In the genomic region with DNA sequence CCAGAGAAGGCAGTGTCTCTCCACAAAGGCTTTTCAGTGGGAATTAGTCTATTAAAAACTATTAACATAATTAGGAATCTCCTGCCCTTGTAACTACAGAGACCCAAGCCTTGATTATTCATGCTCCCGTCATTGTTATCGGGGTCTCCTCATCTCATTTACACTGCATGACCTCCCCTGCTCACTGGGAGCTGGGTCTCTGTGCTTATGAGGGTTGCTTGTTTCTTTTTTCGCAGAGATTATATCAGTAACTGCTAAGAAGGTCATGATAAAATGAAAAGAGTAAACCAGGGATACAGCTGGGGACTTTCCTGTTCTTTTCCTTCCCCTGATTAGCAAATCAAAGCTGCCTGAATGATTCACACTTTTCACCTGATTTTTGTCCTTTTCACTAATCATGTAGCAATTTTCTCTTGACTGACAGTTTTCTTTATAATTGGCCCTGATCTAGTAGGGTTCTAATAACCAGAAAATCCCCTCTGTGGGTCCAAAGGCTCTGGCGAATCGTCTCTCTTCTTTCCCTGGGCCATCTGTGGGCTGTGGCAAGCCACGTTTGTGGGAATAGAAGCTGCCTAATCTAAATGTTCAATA, we compare ENCODE assay signal across 16 cellular contexts.
DNase-seq lines count a peak whose midpoint lies in the region; ATAC-seq, FAIRE-seq and TF ChIP-seq lines count a peak whose summit lies in the region.
"Had no signal": no experiment of that assay in that cellular context is flagged by ENCODE, and none has a peak within 500 bp of the region (broad histone marks: within the 10 kb centered on the region; RNA-seq: fewer than 3 reads in every experiment).

No MANE protein-coding gene starts in this region.

- no peak overlapping the region for H4K5ac ChIP-seq in mesendoderm (ENCODE audit: low read length)

- H2BK120ac ChIP-seq in mesendoderm (ENCODE audit: low read depth, low read length) = no peak overlapping the region

- H2AK5ac ChIP-seq in mesendoderm (ENCODE audit: low read length) = no peak overlapping the region

- no peaks in the 10 kb centered on the region for H4K20me1 ChIP-seq in K562 (replicated peaks; ENCODE audit: control insufficient read depth, insufficient read depth, low read length)

- H3K27me3 Mint-ChIP-seq in activated CD4-positive, alpha-beta T cell treated with anti-CD3 and anti-CD28 coated beads, Interleukin-2, amount 10 ng/mL, durations not matched to agents 24 days and 14 days = peaks cover 84% of the 10 kb centered on the region

- H3K4me3 ChIP-seq in K562 = no peak overlapping the region
- H3K4me3 ChIP-seq in mesendoderm (ENCODE audit: low read length) = no peak overlapping the region
- H3K4me3 ChIP-seq: GM23248 had no signal

- no peak overlapping the region for H3K23ac ChIP-seq in mesendoderm (ENCODE audit: low read length)

- no peak overlapping the region for H2BK15ac ChIP-seq in mesendoderm (replicated peaks; ENCODE audit: low read depth)

- BruUV-seq in K562 (replicated peaks; lab: Mats Ljungman, UMichigan) = no TSS peak

- H3K79me1 ChIP-seq in mesendoderm (ENCODE audit: low read length) = no peaks in the 10 kb centered on the region

- no peaks in the 10 kb centered on the region; the same call in 1 of the 2 replicates for H3K9me3 ChIP-seq in K562 (replicated peaks; ENCODE audit: control insufficient read depth, insufficient read depth, low read depth, low read length)

- no peak for TF ChIP-seq EP300 in K562 (IDR thresholded peaks at IDR 0.05; ENCODE audit: low read length)

- H3K36me3 ChIP-seq in K562 (ENCODE audit: control insufficient read depth, insufficient read depth, low read length) (peaks cover 23% of the 10 kb centered on the region), mesendoderm (ENCODE audit: control insufficient read depth, insufficient read depth, low read length) (no peaks in the 10 kb centered on the region)

- peaks cover 8% of the 10 kb centered on the region for H3K9me3 Mint-ChIP-seq in activated CD4-positive, alpha-beta T cell treated with anti-CD3 and anti-CD28 coated beads, Interleukin-2, amount 10 ng/mL, durations not matched to agents 24 days and 14 days
- H3K9me3 Mint-ChIP-seq: CD8-positive, alpha-beta T cell had no signal

- H4K8ac ChIP-seq in mesendoderm (ENCODE audit: low read depth, low read length) = no peak overlapping the region

- H3K56ac ChIP-seq in mesendoderm (ENCODE audit: low read length) = peak overlapping the region; percentile 3

- no peak overlapping the region for H3K9ac ChIP-seq in K562 (ENCODE audit: insufficient read depth in 1 of 2, low read depth in 2 of 2, low read length in 2 of 2)
- no peak overlapping the region for H3K9ac ChIP-seq in mesendoderm (ENCODE audit: low read length)
- H3K9ac ChIP-seq: GM23248 had no signal

- H3K4me1 Mint-ChIP-seq in activated CD4-positive, alpha-beta T cell treated with anti-CD3 and anti-CD28 coated beads, Interleukin-2, amount 10 ng/mL, durations not matched to agents 24 days and 14 days = peaks cover 9% of the 10 kb centered on the region

- ATAC-seq in K562 = no peak
- no peak for ATAC-seq in HG02642 (IDR thresholded peaks at IDR 0.05; ENCODE audit: poor library complexity, unreplicated experiment)
- no peak for ATAC-seq in HG02763 (IDR thresholded peaks at IDR 0.05; ENCODE audit: unreplicated experiment)
- ATAC-seq: CD8-positive, alpha-beta T cell had no signal

- H3K4ac ChIP-seq in mesendoderm (ENCODE audit: low read depth, low read length) = no peak overlapping the region

- CTCF ChIA-PET in K562 (lab: Yijun Ruan, JAX; ENCODE audit: low intra/inter-chr PET ratio) = no interaction called here

- H3K36me3 Mint-ChIP-seq in activated CD4-positive, alpha-beta T cell treated with anti-CD3 and anti-CD28 coated beads, Interleukin-2, amount 10 ng/mL, durations not matched to agents 24 days and 14 days (ENCODE audit: low read depth) = no peaks in the 10 kb centered on the region
- H3K36me3 Mint-ChIP-seq: CD8-positive, alpha-beta T cell had no signal

- intact Hi-C loops in activated CD4-positive, alpha-beta T cell treated with anti-CD3 and anti-CD28 coated beads, Interleukin-2, amount 10 ng/mL, durations not matched to agents 24 days and 14 days (cut with micrococcal nuclease) = loop anchor here (2.0 to 5.0 kb wide), 2 partner anchors 113 to 126 kb away; no protein-coding TSS in a partner anchor
- intact Hi-C loops in K562 (cut with micrococcal nuclease) = no loop called here

- no peaks in the 10 kb centered on the region for H3K27me3 ChIP-seq in K562 (ENCODE audit: control insufficient read depth in 2 of 2, insufficient read depth in 2 of 2, low read length in 2 of 2)
- peaks cover 38% of the 10 kb centered on the region for H3K27me3 ChIP-seq in mesendoderm (ENCODE audit: insufficient read depth, low read length, poor library complexity)

- TF ChIP-seq POLR2A in K562 (conservative IDR thresholded peaks at IDR 0.05) = no peak

- H3K9me1 ChIP-seq in K562 (ENCODE audit: control insufficient read depth, insufficient read depth, low read length) = no peaks in the 10 kb centered on the region

- H3K79me2 ChIP-seq in K562 (ENCODE audit: control insufficient read depth, insufficient read depth, low read length) (peaks cover 8% of the 10 kb centered on the region; the same call in 1 of the 3 replicates), mesendoderm (ENCODE audit: control insufficient read depth, insufficient read depth, low read length) (no peaks in the 10 kb centered on the region)

- in situ Hi-C loops in K562 (cut with MboI) = no loop called here

- H3K27ac ChIP-seq in K562 (ENCODE audit: extremely low read depth, low read depth, low read length) = no peak overlapping the region
- H3K27ac ChIP-seq in mesendoderm (ENCODE audit: low read depth, low read length) = peak overlapping the region; percentile 35
- H3K27ac ChIP-seq: 22Rv1, GM23248 had no signal

- peaks cover 8 to 9% of the 10 kb centered on the region in 2 experiments; a peak in 4 of 5 replicates for H3K4me1 ChIP-seq in K562 (replicated peaks in 1 of 2; ENCODE audit: control insufficient read depth in 2 of 2, insufficient read depth in 2 of 2, low read length in 2 of 2)
- H3K4me1 ChIP-seq in mesendoderm (ENCODE audit: control insufficient read depth, low read depth, low read length) = peaks cover 10% of the 10 kb centered on the region

- no peak for TF ChIP-seq RAD21 in K562 (CRISPR knock-in tag; conservative IDR thresholded peaks at IDR 0.05 in 1 of 2, IDR thresholded peaks at IDR 0.05 in 1 of 2)

- no peak overlapping the region for H3K4me2 ChIP-seq in K562 (ENCODE audit: insufficient read depth, low read length)
- H3K4me2 ChIP-seq in mesendoderm (ENCODE audit: low read length) = no peak overlapping the region

- H2AFZ ChIP-seq in K562 (ENCODE audit: low read depth, low read length) = no peak overlapping the region
- H2AFZ ChIP-seq: GM23248 had no signal

- peak overlapping the region; percentile 12 for H3K27ac Mint-ChIP-seq in activated CD4-positive, alpha-beta T cell treated with anti-CD3 and anti-CD28 coated beads, Interleukin-2, amount 10 ng/mL, durations not matched to agents 24 days and 14 days
- H3K27ac Mint-ChIP-seq: CD14-positive monocyte; CD8-positive, alpha-beta T cell had no signal

- DNase-seq in activated CD4-positive, alpha-beta T cell treated with anti-CD3 and anti-CD28 coated beads, Interleukin-2, amount 10 ng/mL, durations not matched to agents 24 days and 14 days = no peak
- DNase-seq in activated CD4-positive, alpha-beta T cell treated with anti-CD3 and anti-CD28 coated beads for 4 hours = no peak
- DNase-seq in K562 (ENCODE audit: extremely low read depth in 1 of 4, low spot score in 3 of 4) (no peak), mesendoderm (peak; percentile 67)
- DNase-seq in stimulated activated CD4-positive, alpha-beta T cell treated with anti-CD3 and anti-CD28 coated beads, Interleukin-1b, Interleukin-23, amount 100 ng/mL, for 48 hours = no peak
- DNase-seq: CD8-positive, alpha-beta T cell; COR-L47; GM23248; H7; IMR-90; KG1 had no signal

- H2BK5ac ChIP-seq in mesendoderm (ENCODE audit: low read length) = peak overlapping the region; percentile 8

- POLR2A ChIA-PET in K562 (lab: Yijun Ruan, JAX) = no interaction called here

- 41% methylated on average over 4 of the region's 6 CpGs for WGBS in K562 (ENCODE audit: insufficient coverage, low coverage, missing lambda C conversion rate)
- WGBS in mesendoderm (ENCODE audit: extremely low coverage, insufficient coverage, low lambda C conversion rate) = no CpG with 5 or more reads among the region's 6 CpGs

- H3K18ac ChIP-seq in mesendoderm (ENCODE audit: low read length) = peak overlapping the region; percentile 78

- H3K4me3 Mint-ChIP-seq in activated CD4-positive, alpha-beta T cell treated with anti-CD3 and anti-CD28 coated beads, Interleukin-2, amount 10 ng/mL, durations not matched to agents 24 days and 14 days = no peak overlapping the region

- FAIRE-seq in K562 (lab: Jason Lieb, UNC) = peak; percentile 19
- FAIRE-seq: GM12891 had no signal

- no peak for TF ChIP-seq CTCF in K562 (IDR thresholded peaks at IDR 0.05 in 2 of 3, conservative IDR thresholded peaks at IDR 0.05 in 1 of 3; ENCODE audit: insufficient read depth in 2 of 3, low read depth in 1 of 3, low read length in 3 of 3)

TF ChIP-seq in K562, 482 proteins besides CTCF, POLR2A, EP300 and RAD21:
- no peak for TF ChIP-seq SREBF1 (IDR thresholded peaks at IDR 0.05; ENCODE audit: borderline replicate concordance, low read depth, low read length)
- TF ChIP-seq SAP30 (IDR thresholded peaks at IDR 0.05; ENCODE audit: borderline replicate concordance, insufficient read depth, low read depth, low read length, poor library complexity, severe bottlenecking) = no peak
- no peak for TF ChIP-seq PURB (CRISPR knock-in tag; IDR thresholded peaks at IDR 0.05; ENCODE audit: low read depth)
- 0 out of 4 replicates have a peak, but pooled peaks of 1 of the 2 experiments have one; percentile 27 for TF ChIP-seq KDM1A (IDR thresholded peaks at IDR 0.05)
TF ChIP-seq in K562: peak in this region for 1.
